Comparison of ENCODE assay signal across 25 cellular contexts in genomic region chr7:131208777-131209176, GRCh38.
"Had no signal": no experiment of that assay in that cellular context is flagged by ENCODE, and none has a peak within 500 bp of the region (broad histone marks: within the 10 kb centered on the region; RNA-seq: fewer than 3 reads in every experiment).

No MANE protein-coding gene starts in this region.

- H3K27me3 ChIP-seq: colonic mucosa, esophagus squamous epithelium, gastrocnemius medialis, heart right ventricle, left lung had no signal

- H3K4me3 ChIP-seq: colonic mucosa, esophagus squamous epithelium, gastrocnemius medialis, heart right ventricle, left lung, lower lobe of right lung, mucosa of descending colon had no signal

- H3K27ac ChIP-seq: colonic mucosa, epithelial cell of prostate, esophagus squamous epithelium, gastrocnemius medialis, heart right ventricle, left lung, lower lobe of right lung had no signal

- FAIRE-seq: endometrium, islet of Langerhans, keratinocyte had no signal

- H3K4me1 ChIP-seq: colonic mucosa, esophagus squamous epithelium, left lung, lower lobe of right lung had no signal

- DNase-seq: colonic mucosa; cortex of kidney; effector CD8-positive, alpha-beta T cell; effector memory CD8-positive, alpha-beta T cell; endodermal cell; erythroblast; esophagus squamous epithelium; foreskin fibroblast; foreskin melanocyte; gastrocnemius medialis; glutamatergic neuron; head of caudate nucleus; heart right ventricle; hippocampal formation; left cardiac atrium; left lung; lower lobe of right lung; mesenchymal stem cell; mucosa of descending colon; naive B cell had no signal

- H3K9me3 ChIP-seq: colonic mucosa, esophagus squamous epithelium, gastrocnemius medialis, heart right ventricle, left lung, lower lobe of right lung, mucosa of descending colon had no signal

- ATAC-seq: effector memory CD8-positive, alpha-beta T cell; esophagus mucosa; gastrocnemius medialis; left lung; lower lobe of right lung; mucosa of descending colon had no signal
